ENCODE assay signal across 11 cellular contexts in the genomic region with DNA sequence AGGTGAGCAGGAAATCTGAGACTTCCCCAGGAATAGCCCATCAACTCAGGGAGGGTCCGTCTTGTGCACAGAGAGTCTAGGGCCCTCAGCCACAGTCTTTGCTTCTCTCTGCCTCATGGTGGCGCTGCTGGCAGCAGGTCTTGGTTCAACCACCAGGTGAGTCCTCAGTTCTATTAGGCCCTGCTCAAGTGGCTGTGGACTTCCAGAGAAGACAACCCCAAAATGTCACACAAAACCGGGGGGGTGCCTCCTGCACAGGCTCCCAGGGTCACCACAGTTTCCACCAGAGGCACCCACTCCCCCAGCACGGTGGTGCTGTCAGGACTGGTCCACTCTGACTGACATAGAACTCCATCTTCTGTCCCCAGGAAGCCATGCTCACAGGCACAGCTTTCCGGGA. TPM values are rescaled to one million over a fixed set of nuclear protein-coding genes. Genes with fewer than 3 reads are reported as not detected.
DNase-seq lines count a peak whose midpoint lies in the region; ATAC-seq, FAIRE-seq and TF ChIP-seq lines count a peak whose summit lies in the region.
"Had no signal": no experiment of that assay in that cellular context is flagged by ENCODE, and none has a peak within 500 bp of the region (broad histone marks: within the 10 kb centered on the region; RNA-seq: fewer than 3 reads in every experiment).

No MANE protein-coding gene starts in this region.

- no peak overlapping the region for H3K27ac ChIP-seq in DND-41 (ENCODE audit: low read length)

- H3K4me3 ChIP-seq in DND-41 (ENCODE audit: low read depth in 1 of 2, low read length in 2 of 2) = no peak overlapping the region
- no peak overlapping the region for H3K4me3 ChIP-seq in cardiac fibroblast (replicated peaks in 1 of 2; ENCODE audit: low read depth in 2 of 2, low read length in 2 of 2)

- H4K20me1 ChIP-seq in DND-41 (ENCODE audit: insufficient read depth, low read length) = peaks cover 2% of the 10 kb centered on the region; the same call in 1 of the 2 replicates

- ATAC-seq in DND-41 (ENCODE audit: insufficient read depth, low read depth) = no peak
- no peak for ATAC-seq in HG02885 (IDR thresholded peaks at IDR 0.05; ENCODE audit: poor library complexity, unreplicated experiment)
- ATAC-seq: natural killer cell treated with Interleukin-12 subunit alpha and Interleukin-12 subunit beta and Interleukin-15 and Interleukin-18, amount 100 ng/mL, for 72 hours had no signal

- DNase-seq in DND-41 (no peak), HEK293T (ENCODE audit: extremely low spot score) (peak; percentile 50), cardiac fibroblast (ENCODE audit: low read depth in 2 of 2) (no peak), myocyte (ENCODE audit: low read depth) (peak; percentile 61), H54 (ENCODE audit: insufficient read length, low spot score) (no peak), T-helper 9 cell (no peak)

- no peaks in the 10 kb centered on the region for H3K79me2 ChIP-seq in DND-41 (ENCODE audit: insufficient read depth, low read length)

- H3K9ac ChIP-seq in DND-41 (ENCODE audit: low read depth, low read length) = no peak overlapping the region

- no peak overlapping the region for H2AFZ ChIP-seq in DND-41 (ENCODE audit: low read depth, low read length)

- TF ChIP-seq CTCF in DND-41 (IDR thresholded peaks at IDR 0.05; ENCODE audit: borderline replicate concordance, extremely low read depth, low read length, poor library complexity, severe bottlenecking) = peak; percentile 36
- TF ChIP-seq CTCF in cardiac fibroblast (IDR thresholded peaks at IDR 0.05; ENCODE audit: low read depth, low read length) = peak; percentile 38

- H3K4me1 ChIP-seq in DND-41 (ENCODE audit: insufficient read depth, low read length) = no peaks in the 10 kb centered on the region

- no peak for FAIRE-seq in H54 (lab: Jason Lieb, UNC)

- no peaks in the 10 kb centered on the region for H3K27me3 ChIP-seq in DND-41 (ENCODE audit: insufficient read depth, low read length, poor library complexity)

- no peak for TF ChIP-seq POLR2A in H54 (IDR thresholded peaks at IDR 0.05; ENCODE audit: low read depth, low read length)

- no peak overlapping the region for H3K4me2 ChIP-seq in DND-41 (ENCODE audit: insufficient read depth, low read length)

- POLR2A ChIA-PET in HEK293T (lab: Yijun Ruan, JAX) = interaction anchor here (1.3 kb wide), 1 partner anchor 14 kb away, joined by 5 read pairs; a partner anchor contains a TSS

- CTCF ChIA-PET in HEK293T (lab: Yijun Ruan, JAX) = no interaction called here

- peaks cover 2% of the 10 kb centered on the region for H3K9me3 ChIP-seq in DND-41 (ENCODE audit: insufficient read depth, low read length, severe bottlenecking)

- H3K36me3 ChIP-seq in DND-41 (ENCODE audit: insufficient read depth, low read length) = no peaks in the 10 kb centered on the region

TF ChIP-seq in HEK293T, 16 proteins besides CTCF, POLR2A, EP300 and RAD21:
- no peak for TF ChIP-seq SUZ12 (IDR thresholded peaks at IDR 0.05)
- TF ChIP-seq L3MBTL2 (conservative IDR thresholded peaks at IDR 0.05) = no peak
- TF ChIP-seq NFRKB (IDR thresholded peaks at IDR 0.05) = no peak
- TF ChIP-seq FOXM1 (IDR thresholded peaks at IDR 0.05; ENCODE audit: borderline replicate concordance) = no peak
- no peak for TF ChIP-seq FOXA1 (IDR thresholded peaks at IDR 0.05)
- TF ChIP-seq SP1 (IDR thresholded peaks at IDR 0.05) = no peak
- TF ChIP-seq CTBP1 (IDR thresholded peaks at IDR 0.05; ENCODE audit: borderline replicate concordance) = no peak
- TF ChIP-seq, protein P1, sequence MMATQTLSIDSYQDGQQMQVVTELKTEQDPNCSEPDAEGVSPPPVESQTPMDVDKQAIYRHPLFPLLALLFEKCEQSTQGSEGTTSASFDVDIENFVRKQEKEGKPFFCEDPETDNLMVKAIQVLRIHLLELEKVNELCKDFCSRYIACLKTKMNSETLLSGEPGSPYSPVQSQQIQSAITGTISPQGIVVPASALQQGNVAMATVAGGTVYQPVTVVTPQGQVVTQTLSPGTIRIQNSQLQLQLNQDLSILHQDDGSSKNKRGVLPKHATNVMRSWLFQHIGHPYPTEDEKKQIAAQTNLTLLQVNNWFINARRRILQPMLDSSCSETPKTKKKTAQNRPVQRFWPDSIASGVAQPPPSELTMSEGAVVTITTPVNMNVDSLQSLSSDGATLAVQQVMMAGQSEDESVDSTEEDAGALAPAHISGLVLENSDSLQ (IDR thresholded peaks at IDR 0.05) = no peak
- TF ChIP-seq FOXK2 (IDR thresholded peaks at IDR 0.05) = no peak
- no peak for TF ChIP-seq ZNF384 (IDR thresholded peaks at IDR 0.05)
- TF ChIP-seq HDGF (IDR thresholded peaks at IDR 0.05; ENCODE audit: borderline replicate concordance) = no peak
- no peak for TF ChIP-seq ARNT (IDR thresholded peaks at IDR 0.05)
- TF ChIP-seq TARDBP (IDR thresholded peaks at IDR 0.05) = no peak
- no peak for TF ChIP-seq BHLHE40 (IDR thresholded peaks at IDR 0.05; ENCODE audit: borderline replicate concordance)
- no peak for TF ChIP-seq LEF1 (IDR thresholded peaks at IDR 0.05; ENCODE audit: borderline replicate concordance)
- no peak for TF ChIP-seq ELF4 (IDR thresholded peaks at IDR 0.05)

RNA-seq across cellular contexts. Expression of a gene that starts 2.4 kb away (rescaled TPM):
- 697 and 1,132 TPM in 2 replicates for total RNA-seq in myocyte
- polyA plus RNA-seq in myocyte (2012) = 391 TPM
- total RNA-seq: fibroblast of lung; H4; natural killer cell treated with Interleukin-12 subunit alpha and Interleukin-12 subunit beta and Interleukin-15 and Interleukin-18, amount 100 ng/mL, for 72 hours; RPMI7951 had no signal
- polyA plus RNA-seq: fibroblast of lung had no signal

RNA-seq across cellular contexts. Expression of a gene that starts 11.1 kb away (rescaled TPM):
- total RNA-seq in myocyte = 273 and 339 TPM in 2 replicates
- polyA plus RNA-seq in myocyte (2012) = 64.1 TPM
- total RNA-seq: fibroblast of lung; H4; natural killer cell treated with Interleukin-12 subunit alpha and Interleukin-12 subunit beta and Interleukin-15 and Interleukin-18, amount 100 ng/mL, for 72 hours; RPMI7951 had no signal
- polyA plus RNA-seq: fibroblast of lung had no signal

RNA-seq across cellular contexts. Expression of a gene that starts 13.3 kb away (rescaled TPM):
- 2.1 and 3.0 TPM in 2 replicates for total RNA-seq in myocyte
- polyA plus RNA-seq in myocyte (2012) = 4.1 TPM

RNA-seq across cellular contexts. Expression of a gene that starts 13.4 kb away (rescaled TPM):
- total RNA-seq in myocyte = 119 and 122 TPM in 2 replicates
- 130 TPM for polyA plus RNA-seq in myocyte (2012)

RNA-seq across cellular contexts. Expression of a gene that starts 16.9 kb away (rescaled TPM):
- total RNA-seq in myocyte = 2.5 and 6.5 TPM in 2 replicates
- polyA plus RNA-seq in myocyte (2012) = 1.2 TPM
- total RNA-seq: fibroblast of lung; H4; natural killer cell treated with Interleukin-12 subunit alpha and Interleukin-12 subunit beta and Interleukin-15 and Interleukin-18, amount 100 ng/mL, for 72 hours; RPMI7951 had no signal
- polyA plus RNA-seq: fibroblast of lung had no signal

Comparison
In these comparisons a context has a peak if more than half of its experiments do, and no peak if none do; other contexts are left out.
1. DNase-seq: peak in HEK293T (single experiment) and myocyte (single experiment); none in DND-41 (single experiment), cardiac fibroblast (0 of 2), H54 (single experiment) and T-helper 9 cell (single experiment).